9 cellular contexts compared by ENCODE assay signal in genomic region chr1:94094466-94095111, GRCh38. TPM values are rescaled to one million over a fixed set of nuclear protein-coding genes. Genes with fewer than 3 reads are reported as not detected.
DNase-seq lines count a peak whose midpoint lies in the region; ATAC-seq, FAIRE-seq and TF ChIP-seq lines count a peak whose summit lies in the region.
"Had no signal": no experiment of that assay in that cellular context is flagged by ENCODE, and none has a peak within 500 bp of the region (broad histone marks: within the 10 kb centered on the region; RNA-seq: fewer than 3 reads in every experiment).

No MANE protein-coding gene starts in this region.

- intact Hi-C loops in PC-9 (cut with micrococcal nuclease; ENCODE audit: unreplicated experiment): no loop called here

- H3K4me3 ChIP-seq in PC-9 (no peak overlapping the region), neural cell (ENCODE audit: low read length) (no peak overlapping the region)

- peaks cover 28% of the 10 kb centered on the region for H3K4me1 Mint-ChIP-seq in stimulated activated naive CD8-positive, alpha-beta T cell treated with anti-CD3 and anti-CD28 coated beads, Interleukin-15, amount 100 ng/mL, for 72 hours

- H3K36me3 ChIP-seq in PC-9 (ENCODE audit: low read depth) (no peaks in the 10 kb centered on the region), neural cell (ENCODE audit: insufficient read depth, low read length) (no peaks in the 10 kb centered on the region)

- H3K27ac ChIP-seq in PC-9 (peak overlapping the region; percentile 35), neural cell (ENCODE audit: low read length) (peak overlapping the region; percentile 73)
- H3K27ac ChIP-seq: C4-2B had no signal

- no peak overlapping the region for H3K9ac ChIP-seq in neural cell (ENCODE audit: low read length)

- no TSS peak for BruUV-seq in PC-9 (replicated peaks; lab: Mats Ljungman, UMichigan)

- H3K27me3 ChIP-seq in PC-9 (ENCODE audit: insufficient read depth, low read depth): no peaks in the 10 kb centered on the region
- H3K27me3 ChIP-seq in neural cell (ENCODE audit: insufficient read depth, low read depth, low read length): no peaks in the 10 kb centered on the region

- H3K79me2 ChIP-seq in PC-9 (ENCODE audit: low read depth) (no peaks in the 10 kb centered on the region), neural cell (replicated peaks; ENCODE audit: insufficient read depth, low read length) (no peaks in the 10 kb centered on the region)

- CTCF ChIA-PET in PC-9 (lab: Charles Lee): no interaction called here

- no peak overlapping the region for H3K27ac Mint-ChIP-seq in stimulated activated naive CD8-positive, alpha-beta T cell treated with anti-CD3 and anti-CD28 coated beads, Interleukin-15, amount 100 ng/mL, for 72 hours

- H3K9me3 Mint-ChIP-seq in stimulated activated naive CD8-positive, alpha-beta T cell treated with anti-CD3 and anti-CD28 coated beads, Interleukin-15, amount 100 ng/mL, for 72 hours: no peaks in the 10 kb centered on the region

- DNase-seq in A172 (ENCODE audit: low spot score) (peak; percentile 16), PC-9 (no peak), fibroblast of gingiva (ENCODE audit: low read depth) (peak; percentile 86), frontal cortex (ENCODE audit: low spot score in 2 of 2) (no peak)
- no peak for DNase-seq in stimulated activated CD4-positive, alpha-beta T cell treated with anti-CD3 and anti-CD28 coated beads, Interleukin-12 subunit alpha, Interleukin-12 subunit beta, amount 100 ng/mL, for 4 hours
- DNase-seq in activated CD4-positive, CD25-positive, alpha-beta regulatory T cell treated with anti-CD3 and anti-CD28 coated beads, Interleukin-2, amount 50 U/mL, for 72 hours: no peak
- DNase-seq in stimulated activated naive CD8-positive, alpha-beta T cell treated with anti-CD3 and anti-CD28 coated beads, Interleukin-15, amount 100 ng/mL, for 72 hours: no peak

- H3K9me3 ChIP-seq in PC-9 (ENCODE audit: insufficient read depth, low read depth) (no peaks in the 10 kb centered on the region), neural cell (ENCODE audit: low read length) (no peaks in the 10 kb centered on the region)

- H3K4me2 ChIP-seq in PC-9: no peak overlapping the region
- no peak overlapping the region for H3K4me2 ChIP-seq in neural cell (ENCODE audit: low read length)

- H3K4me1 ChIP-seq in PC-9 (replicated peaks; ENCODE audit: insufficient read depth): peaks cover 6% of the 10 kb centered on the region; the same call in 1 of the 2 replicates

- no peak for FAIRE-seq in frontal cortex (lab: Jason Lieb, UNC)

- H3F3A ChIP-seq in PC-9 (ENCODE audit: insufficient read depth, low read depth) (peaks cover 3% of the 10 kb centered on the region; the same call in 1 of the 2 replicates), neural cell (ENCODE audit: insufficient read depth, low read length, poor library complexity, severe bottlenecking) (no peaks in the 10 kb centered on the region)

- H3K4me3 Mint-ChIP-seq in stimulated activated naive CD8-positive, alpha-beta T cell treated with anti-CD3 and anti-CD28 coated beads, Interleukin-15, amount 100 ng/mL, for 72 hours: no peak overlapping the region

- H3K9me2 ChIP-seq in PC-9 (ENCODE audit: insufficient read depth) (no peaks in the 10 kb centered on the region), neural cell (ENCODE audit: insufficient read depth, low read length) (no peaks in the 10 kb centered on the region)

- no peak for TF ChIP-seq CTCF in PC-9 (conservative IDR thresholded peaks at IDR 0.05)
- no peak for TF ChIP-seq CTCF in neural cell (IDR thresholded peaks at IDR 0.05; ENCODE audit: poor library complexity, severe bottlenecking)

- H4K20me1 ChIP-seq in PC-9 (ENCODE audit: insufficient read depth) (no peaks in the 10 kb centered on the region), neural cell (ENCODE audit: insufficient read depth) (no peaks in the 10 kb centered on the region)

- TF ChIP-seq EP300 in neural cell (conservative IDR thresholded peaks at IDR 0.05; ENCODE audit: poor library complexity, severe bottlenecking): no peak

- POLR2A ChIA-PET in PC-9 (lab: Charles Lee; ENCODE audit: unreplicated experiment): no interaction called here

- H3K27me3 Mint-ChIP-seq in stimulated activated naive CD8-positive, alpha-beta T cell treated with anti-CD3 and anti-CD28 coated beads, Interleukin-15, amount 100 ng/mL, for 72 hours: no peaks in the 10 kb centered on the region

- no peak for ATAC-seq in stimulated activated naive CD8-positive, alpha-beta T cell treated with anti-CD3 and anti-CD28 coated beads, Interleukin-15, amount 100 ng/mL, for 72 hours

- TF ChIP-seq RAD21 in neural cell (conservative IDR thresholded peaks at IDR 0.05): no peak

- H2AFZ ChIP-seq in PC-9 (no peak overlapping the region), neural cell (ENCODE audit: low read depth, low read length) (no peak overlapping the region)

TF ChIP-seq in neural cell, 6 proteins besides CTCF, POLR2A, EP300 and RAD21:
- TF ChIP-seq MXI1 (conservative IDR thresholded peaks at IDR 0.05; ENCODE audit: poor library complexity, severe bottlenecking) (no peak), EZH2 (IDR thresholded peaks at IDR 0.05; ENCODE audit: borderline replicate concordance, insufficient read depth, low read length, poor library complexity, severe bottlenecking) (no peak), POLR2AphosphoS5 (IDR thresholded peaks at IDR 0.05) (no peak)

RNA-seq across cellular contexts. Expression of gene ABCA4, which starts 26.4 kb away (rescaled TPM):
- not detected in 2 replicates for total RNA-seq in A172 (2014; rRNA removed; shearing (Covaris generic))
- 20.0 and 20.8 TPM in 2 replicates for total RNA-seq in PC-9 (2021)
- polyA plus RNA-seq in neural cell: not detected in 2 replicates
- under 0.01 TPM in 1 of 2 replicates, not detected in the other for polyA minus RNA-seq in neural cell
- total RNA-seq in frontal cortex: 0.82 TPM

Comparison
In these comparisons a context has a peak if more than half of its experiments do, and no peak if none do; other contexts are left out.
1. DNase-seq: peak in A172 (single experiment) and fibroblast of gingiva (single experiment); none in PC-9 (0 of 2), frontal cortex (0 of 2), stimulated activated CD4-positive, alpha-beta T cell treated with anti-CD3 and anti-CD28 coated beads, Interleukin-12 subunit alpha, Interleukin-12 subunit beta, amount 100 ng/mL, for 4 hours (single experiment), activated CD4-positive, CD25-positive, alpha-beta regulatory T cell treated with anti-CD3 and anti-CD28 coated beads, Interleukin-2, amount 50 U/mL, for 72 hours (single experiment) and stimulated activated naive CD8-positive, alpha-beta T cell treated with anti-CD3 and anti-CD28 coated beads, Interleukin-15, amount 100 ng/mL, for 72 hours (0 of 2).
2. RNA of gene ABCA4, which starts 26.4 kb away (total RNA-seq): 20.0 to 20.8 TPM in PC-9; 0.82 TPM in frontal cortex (single experiment) and not detected in A172; every median in the first group is over 10 times any median in the second.